In genomic region chr18:46338761-46339160, GRCh38 we compare ENCODE assay signal across 16 cellular contexts.
DNase-seq lines count a peak whose midpoint lies in the region; ATAC-seq and TF ChIP-seq lines count a peak whose summit lies in the region.
"Had no signal": no experiment of that assay in that cellular context is flagged by ENCODE, and none has a peak within 500 bp of the region (broad histone marks: within the 10 kb centered on the region; RNA-seq: fewer than 3 reads in every experiment).

No MANE protein-coding gene starts in this region.

- no peaks in the 10 kb centered on the region for H3K9me3 Mint-ChIP-seq in activated CD8-positive, alpha-beta memory T cell treated with anti-CD3 and anti-CD28 coated beads, Interleukin-2, amount 10 ng/mL, durations not matched to agents 7 days and 5 days (ENCODE audit: low read depth)
- H3K9me3 Mint-ChIP-seq in stimulated activated naive CD8-positive, alpha-beta T cell treated with anti-CD3 and anti-CD28 coated beads, Interleukin-15, Interleukin-2, amounts not matched to agents 100 ng/mL and 50 ng/mL, for 24 hours: no peaks in the 10 kb centered on the region

- H3K36me3 Mint-ChIP-seq in activated CD8-positive, alpha-beta memory T cell treated with anti-CD3 and anti-CD28 coated beads, Interleukin-2, amount 10 ng/mL, durations not matched to agents 7 days and 5 days: no peaks in the 10 kb centered on the region
- H3K36me3 Mint-ChIP-seq in stimulated activated naive CD8-positive, alpha-beta T cell treated with anti-CD3 and anti-CD28 coated beads, Interleukin-15, Interleukin-2, amounts not matched to agents 100 ng/mL and 50 ng/mL, for 24 hours (ENCODE audit: low read depth): no peaks in the 10 kb centered on the region
- H3K36me3 Mint-ChIP-seq: activated naive CD8-positive, alpha-beta T cell had no signal

- no peak for ATAC-seq in activated CD8-positive, alpha-beta memory T cell treated with anti-CD3 and anti-CD28 coated beads, Interleukin-2, amount 10 ng/mL, durations not matched to agents 7 days and 5 days
- ATAC-seq in GM18858 (IDR thresholded peaks at IDR 0.05; ENCODE audit: unreplicated experiment): no peak
- ATAC-seq: Panc1, pancreas had no signal

- POLR2A ChIA-PET in RWPE1 (lab: Yijun Ruan, JAX; ENCODE audit: low non-redundant PET): no interaction called here

- 0 out of 2 replicates have a peak overlapping the region, but pooled peaks have one; percentile 29 for H3K27ac ChIP-seq in RWPE1
- H3K27ac ChIP-seq: epithelial cell of prostate, pancreas had no signal

- H3K27ac Mint-ChIP-seq in activated CD8-positive, alpha-beta memory T cell treated with anti-CD3 and anti-CD28 coated beads, Interleukin-2, amount 10 ng/mL, durations not matched to agents 7 days and 5 days: no peak overlapping the region
- H3K27ac Mint-ChIP-seq in stimulated activated naive CD8-positive, alpha-beta T cell treated with anti-CD3 and anti-CD28 coated beads, Interleukin-15, Interleukin-2, amounts not matched to agents 100 ng/mL and 50 ng/mL, for 24 hours: peak overlapping the region; percentile 56
- H3K27ac Mint-ChIP-seq: activated naive CD8-positive, alpha-beta T cell had no signal

- DNase-seq in activated CD8-positive, alpha-beta memory T cell treated with anti-CD3 and anti-CD28 coated beads, Interleukin-2, amount 10 ng/mL, durations not matched to agents 7 days and 5 days: peak; percentile 63
- DNase-seq in activated CD8-positive, alpha-beta memory T cell treated with anti-CD3 and anti-CD28 coated beads, Interleukin-2, amount 50 U/mL, for 48 hours: no peak
- no peak for DNase-seq in RWPE1 (ENCODE audit: low spot score)
- peak; percentile 2 for DNase-seq in kidney tubule cell (ENCODE audit: low spot score)
- no peak for DNase-seq in NAMALWA (ENCODE audit: low spot score)
- DNase-seq in epidermal melanocyte (ENCODE audit: insufficient read length, low spot score): no peak
- DNase-seq: activated CD8-positive, alpha-beta memory T cell treated with anti-CD3 and anti-CD28 coated beads for 24 hours; central memory CD4-positive, alpha-beta T cell; NCI-H446 treated with DMSO at 0.1 percent for 48 hours; pancreas; T-helper 9 cell had no signal

- H3K4me3 Mint-ChIP-seq in activated CD8-positive, alpha-beta memory T cell treated with anti-CD3 and anti-CD28 coated beads, Interleukin-2, amount 10 ng/mL, durations not matched to agents 7 days and 5 days: no peak overlapping the region
- peak overlapping the region; percentile 50 for H3K4me3 Mint-ChIP-seq in stimulated activated naive CD8-positive, alpha-beta T cell treated with anti-CD3 and anti-CD28 coated beads, Interleukin-15, Interleukin-2, amounts not matched to agents 100 ng/mL and 50 ng/mL, for 24 hours
- H3K4me3 Mint-ChIP-seq: activated naive CD8-positive, alpha-beta T cell had no signal

- no peak for TF ChIP-seq CTCF in RWPE1 (conservative IDR thresholded peaks at IDR 0.05; ENCODE audit: low read depth)

- H3K4me1 Mint-ChIP-seq in activated CD8-positive, alpha-beta memory T cell treated with anti-CD3 and anti-CD28 coated beads, Interleukin-2, amount 10 ng/mL, durations not matched to agents 7 days and 5 days: peaks cover 39% of the 10 kb centered on the region
- peaks cover 42% of the 10 kb centered on the region for H3K4me1 Mint-ChIP-seq in stimulated activated naive CD8-positive, alpha-beta T cell treated with anti-CD3 and anti-CD28 coated beads, Interleukin-15, Interleukin-2, amounts not matched to agents 100 ng/mL and 50 ng/mL, for 24 hours (ENCODE audit: low read depth)

- peaks cover 63% of the 10 kb centered on the region for H3K27me3 Mint-ChIP-seq in activated CD8-positive, alpha-beta memory T cell treated with anti-CD3 and anti-CD28 coated beads, Interleukin-2, amount 10 ng/mL, durations not matched to agents 7 days and 5 days
- peaks cover 51% of the 10 kb centered on the region for H3K27me3 Mint-ChIP-seq in stimulated activated naive CD8-positive, alpha-beta T cell treated with anti-CD3 and anti-CD28 coated beads, Interleukin-15, Interleukin-2, amounts not matched to agents 100 ng/mL and 50 ng/mL, for 24 hours

- CTCF ChIA-PET in activated CD8-positive, alpha-beta memory T cell treated with anti-CD3 and anti-CD28 coated beads, Interleukin-2, amount 10 ng/mL, durations not matched to agents 7 days and 5 days (lab: Charles Lee): interaction anchor here (1.1 kb wide), 1 partner anchor 58 kb away, joined by 3 read pairs; no protein-coding TSS in a partner anchor
- CTCF ChIA-PET in RWPE1 (lab: Yijun Ruan, JAX): interaction anchor here (0.7 kb wide), 1 partner anchor 1214 kb away, joined by 3 read pairs; no protein-coding TSS in a partner anchor

Comparison
In these comparisons a context has a peak if more than half of its experiments do, and no peak if none do; other contexts are left out.
1. DNase-seq: peak in activated CD8-positive, alpha-beta memory T cell treated with anti-CD3 and anti-CD28 coated beads, Interleukin-2, amount 10 ng/mL, durations not matched to agents 7 days and 5 days (single experiment) and kidney tubule cell (single experiment); none in activated CD8-positive, alpha-beta memory T cell treated with anti-CD3 and anti-CD28 coated beads, Interleukin-2, amount 50 U/mL, for 48 hours (single experiment), RWPE1 (single experiment), NAMALWA (single experiment) and epidermal melanocyte (single experiment).